ENCODE assay signal across 15 cellular contexts in genomic region chr10:43260911-43261577, GRCh38. TPM values are rescaled to one million over a fixed set of nuclear protein-coding genes. Genes with fewer than 3 reads are reported as not detected.
"Had no signal": no experiment of that assay in that cellular context is flagged by ENCODE, and none has a peak within 500 bp of the region (broad histone marks: within the 10 kb centered on the region; RNA-seq: fewer than 3 reads in every experiment).

No MANE protein-coding gene starts in this region.

- H3K27ac Mint-ChIP-seq: activated CD8-positive, alpha-beta memory T cell treated with anti-CD3 and anti-CD28 coated beads, Interleukin-2, amount 10 ng/mL, durations not matched to agents 7 days and 5 days; activated naive CD4-positive, alpha-beta T cell treated with anti-CD3 and anti-CD28 coated beads, Interleukin-2, amount 10 ng/mL, durations not matched to agents 7 days and 5 days; activated T-cell treated with anti-CD3 and anti-CD28 coated beads, Interleukin-2, amount 50 U/mL, for 24 hours; natural killer cell; T-cell had no signal

- DNase-seq: activated CD4-positive, alpha-beta T cell treated with anti-CD3 and anti-CD28 coated beads, Interleukin-2, amount 50 U/mL, for 48 hours; activated naive CD4-positive, alpha-beta T cell treated with anti-CD3 and anti-CD28 coated beads, Interleukin-2, amount 10 ng/mL, durations not matched to agents 7 days and 5 days; activated T-cell treated with anti-CD3 and anti-CD28 coated beads, Interleukin-2, amount 50 U/mL, for 24 hours; esophagus squamous epithelium; hippocampal formation; mesenchymal stem cell; natural killer cell; T-helper 9 cell had no signal

- H3K9me3 Mint-ChIP-seq: activated naive CD4-positive, alpha-beta T cell treated with anti-CD3 and anti-CD28 coated beads, Interleukin-2, amount 10 ng/mL, durations not matched to agents 7 days and 5 days; activated T-cell treated with anti-CD3 and anti-CD28 coated beads, Interleukin-2, amount 50 U/mL, for 24 hours; natural killer cell; T-cell had no signal

- H3K4me3 Mint-ChIP-seq: activated CD8-positive, alpha-beta memory T cell treated with anti-CD3 and anti-CD28 coated beads, Interleukin-2, amount 10 ng/mL, durations not matched to agents 7 days and 5 days; activated naive CD4-positive, alpha-beta T cell treated with anti-CD3 and anti-CD28 coated beads, Interleukin-2, amount 10 ng/mL, durations not matched to agents 7 days and 5 days; activated T-cell treated with anti-CD3 and anti-CD28 coated beads, Interleukin-2, amount 50 U/mL, for 24 hours; natural killer cell; T-cell had no signal

- H3K36me3 ChIP-seq: esophagus squamous epithelium, prostate gland, right lobe of liver, thoracic aorta had no signal

- ATAC-seq: activated CD4-positive, CD25-positive, alpha-beta regulatory T cell treated with anti-CD3 and anti-CD28 coated beads, Interleukin-2, amount 50 U/mL, for 24 hours; activated CD8-positive, alpha-beta memory T cell treated with anti-CD3 and anti-CD28 coated beads, Interleukin-2, amount 10 ng/mL, durations not matched to agents 7 days and 5 days had no signal

- H3K27me3 ChIP-seq: right lobe of liver had no signal

- H3K4me3 ChIP-seq: esophagus squamous epithelium, prostate gland, right lobe of liver, smooth muscle cell, thoracic aorta had no signal

- H3K36me3 Mint-ChIP-seq: activated CD8-positive, alpha-beta memory T cell treated with anti-CD3 and anti-CD28 coated beads, Interleukin-2, amount 10 ng/mL, durations not matched to agents 7 days and 5 days; activated naive CD4-positive, alpha-beta T cell treated with anti-CD3 and anti-CD28 coated beads, Interleukin-2, amount 10 ng/mL, durations not matched to agents 7 days and 5 days; natural killer cell; T-cell had no signal

RNA-seq across cellular contexts. Expression of gene RASGEF1A, which starts 5.8 kb away (rescaled TPM):
- total RNA-seq: thoracic aorta had no signal
